ENCODE assay signal across 8 cellular contexts in genomic region chrX:39196192-39197102, GRCh38.
A peak's percentile ranks its signal among the peaks of the same experiment; 100 is the strongest.
DNase-seq lines count a peak whose midpoint lies in the region; ATAC-seq and TF ChIP-seq lines count a peak whose summit lies in the region.

No MANE protein-coding gene starts in this region.

- peaks cover 8% of the 10 kb centered on the region for H3K9me3 ChIP-seq in mesenchymal stem cell (ENCODE audit: control insufficient read depth, low read length)

- H3K4me1 Mint-ChIP-seq in Calu3 (ENCODE audit: low read depth, unreplicated experiment): peaks cover 27% of the 10 kb centered on the region
- H3K4me1 Mint-ChIP-seq in nephron progenitor cell: peaks cover 24% of the 10 kb centered on the region

- H2BK12ac ChIP-seq in mesenchymal stem cell (ENCODE audit: low read length in 2 of 2): no peak overlapping the region

- H3K27me3 Mint-ChIP-seq in Calu3 (ENCODE audit: unreplicated experiment) (no peaks in the 10 kb centered on the region), nephron progenitor cell (ENCODE audit: low read depth, poor library complexity) (peaks cover 6% of the 10 kb centered on the region)

- intact Hi-C loops in Calu3 (cut with micrococcal nuclease; ENCODE audit: unreplicated experiment): no loop called here

- H2BK120ac ChIP-seq in mesenchymal stem cell (ENCODE audit: low read depth, low read length): no peak overlapping the region

- H3K4ac ChIP-seq in mesenchymal stem cell (ENCODE audit: low read depth in 1 of 2, low read length in 2 of 2): no peak overlapping the region

- H3K36me3 Mint-ChIP-seq in Calu3 (ENCODE audit: insufficient read depth, unreplicated experiment): peaks cover 5% of the 10 kb centered on the region
- no peaks in the 10 kb centered on the region for H3K36me3 Mint-ChIP-seq in nephron progenitor cell (ENCODE audit: low read depth)

- peak; percentile 93 for ATAC-seq in HG03135 (IDR thresholded peaks at IDR 0.05; ENCODE audit: unreplicated experiment)

- no peak overlapping the region for H2AFZ ChIP-seq in mesenchymal stem cell (ENCODE audit: low read depth, low read length)

- H3K4me2 ChIP-seq in mesenchymal stem cell (ENCODE audit: low read length, poor library complexity, severe bottlenecking): no peak overlapping the region

- H3K27me3 ChIP-seq in mesenchymal stem cell (ENCODE audit: control insufficient read depth in 1 of 2, insufficient read depth in 1 of 2, low read length in 2 of 2): peaks cover 0 to 82% of the 10 kb centered on the region in 2 experiments

- CTCF ChIA-PET in Calu3 (lab: Charles Lee): interaction anchor here (0.6 kb wide), 1 partner anchor 63 kb away, joined by 6 read pairs; no protein-coding TSS in a partner anchor

- H3K4me3 Mint-ChIP-seq in Calu3 (ENCODE audit: low read depth, unreplicated experiment): peak overlapping the region; percentile 26
- no peak overlapping the region for H3K4me3 Mint-ChIP-seq in nephron progenitor cell

- H3K23ac ChIP-seq in mesenchymal stem cell (ENCODE audit: low read length in 2 of 2): no peak overlapping the region

- no peaks in the 10 kb centered on the region for H3K36me3 ChIP-seq in mesenchymal stem cell (ENCODE audit: control insufficient read depth in 1 of 2, insufficient read depth in 2 of 2, low read depth in 1 of 2, low read length in 2 of 2)

- no peak overlapping the region for H4K8ac ChIP-seq in mesenchymal stem cell (ENCODE audit: low read length)

- H3K27ac Mint-ChIP-seq in Calu3 (ENCODE audit: unreplicated experiment): peak overlapping the region; percentile 59
- no peak overlapping the region for H3K27ac Mint-ChIP-seq in nephron progenitor cell

- no peak overlapping the region for H3K18ac ChIP-seq in mesenchymal stem cell (ENCODE audit: low read depth in 1 of 2, low read length in 2 of 2)

- H3K27ac ChIP-seq in mesenchymal stem cell (ENCODE audit: low read length, poor library complexity, severe bottlenecking): no peak overlapping the region

- WGBS in mesenchymal stem cell: 42% methylated on average over 8 of the region's 10 CpGs

- DNase-seq in Calu3 (peak; percentile 34), GM19240 (ENCODE audit: insufficient read length, low spot score) (peak; percentile 48), NCI-H748 (lab: John Stamatoyannopoulos, UW; ENCODE audit: unreplicated experiment) (peak; percentile 53), mesenchymal stem cell (peak; percentile 70), ureter (ENCODE audit: low spot score) (no peak), nephron progenitor cell (no peak)
- peak; percentile 8 for DNase-seq in activated effector memory CD4-positive, alpha-beta T cell treated with Interleukin-2 at 50 U/mL for 16 hours

- no peak overlapping the region for H4K91ac ChIP-seq in mesenchymal stem cell (ENCODE audit: low read length)

- no peak overlapping the region for H3K9ac ChIP-seq in mesenchymal stem cell (ENCODE audit: low read length)

- no peak overlapping the region for H2BK15ac ChIP-seq in mesenchymal stem cell (ENCODE audit: low read depth, poor library complexity, severe bottlenecking)

- no peak overlapping the region for H2AK5ac ChIP-seq in mesenchymal stem cell (ENCODE audit: low read length, severe bottlenecking)

- no peaks in the 10 kb centered on the region for H3K4me1 ChIP-seq in mesenchymal stem cell (ENCODE audit: control insufficient read depth, insufficient read depth, low read depth, low read length)

- BruUV-seq in Calu3 (replicated peaks; lab: Mats Ljungman, UMichigan): no TSS peak

- H3K9me3 Mint-ChIP-seq in Calu3 (ENCODE audit: low read depth, unreplicated experiment) (no peaks in the 10 kb centered on the region), nephron progenitor cell (peaks cover 18% of the 10 kb centered on the region)

- H3K4me3 ChIP-seq in mesenchymal stem cell (ENCODE audit: insufficient read depth in 1 of 2, low read depth in 1 of 2, low read length in 2 of 2): peak overlapping the region in 1 of 2 experiments; percentile 9

- no peaks in the 10 kb centered on the region for H3K79me1 ChIP-seq in mesenchymal stem cell (replicated peaks; ENCODE audit: low read length, poor library complexity, severe bottlenecking)

- no peak for TF ChIP-seq CTCF in Calu3 (IDR thresholded peaks at IDR 0.05; ENCODE audit: unreplicated experiment)
- no peak for TF ChIP-seq CTCF in nephron progenitor cell (IDR thresholded peaks at IDR 0.05)

- no peak overlapping the region for H3K14ac ChIP-seq in mesenchymal stem cell (ENCODE audit: low read length in 2 of 2)

- no peak overlapping the region for H2BK5ac ChIP-seq in mesenchymal stem cell (ENCODE audit: low read depth, low read length, poor library complexity, severe bottlenecking)

Comparison
In these comparisons a context has a peak if more than half of its experiments do, and no peak if none do; other contexts are left out.
1. DNase-seq: peak in Calu3 (single experiment), GM19240 (single experiment), NCI-H748 (single experiment), activated effector memory CD4-positive, alpha-beta T cell treated with Interleukin-2 at 50 U/mL for 16 hours (single experiment) and mesenchymal stem cell (single experiment); none in ureter (single experiment) and nephron progenitor cell (single experiment).